ENCODE assay signal across 8 cellular contexts in the genomic region with DNA sequence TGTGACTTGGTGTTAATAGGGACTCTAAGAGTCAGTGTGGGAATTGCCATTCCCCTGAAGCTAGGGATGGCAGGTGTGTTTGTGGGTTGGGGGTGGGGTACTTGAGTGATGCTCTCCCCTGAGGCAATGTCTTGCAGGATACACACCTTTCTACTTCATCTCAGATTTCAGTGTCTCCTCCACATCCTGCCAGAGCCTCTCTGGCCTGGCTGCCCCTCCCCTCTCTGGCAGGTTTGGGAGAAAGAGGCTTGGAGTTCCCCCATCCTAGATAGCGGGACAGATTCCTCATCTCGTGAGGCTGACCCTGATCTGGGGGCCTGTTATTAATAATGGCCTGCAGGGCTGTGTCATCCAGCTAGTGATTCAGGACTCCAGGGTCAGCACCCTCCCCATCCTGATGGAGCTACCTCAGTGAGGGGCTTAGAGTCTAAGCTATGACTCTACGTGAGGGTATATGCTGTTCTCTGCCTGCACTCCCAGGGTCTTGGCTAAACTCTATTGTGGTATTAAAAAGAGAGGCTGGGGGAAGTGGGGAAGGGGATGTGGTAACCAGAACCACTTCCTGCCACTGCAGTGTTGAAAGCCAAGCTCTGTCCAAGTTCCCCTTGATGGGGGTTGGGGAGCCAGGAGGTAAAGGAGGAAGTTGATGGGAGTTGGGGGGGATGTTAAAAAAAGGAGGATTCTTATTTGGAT. TPM values are rescaled to one million over a fixed set of nuclear protein-coding genes. Genes with fewer than 3 reads are reported as not detected.
DNase-seq lines count a peak whose midpoint lies in the region; ATAC-seq and TF ChIP-seq lines count a peak whose summit lies in the region.

No MANE protein-coding gene starts in this region.

- no peak for ATAC-seq in HG02571 (IDR thresholded peaks at IDR 0.05; ENCODE audit: unreplicated experiment)

- TF ChIP-seq POLR2A in erythroblast (IDR thresholded peaks at IDR 0.05; ENCODE audit: low read length), result no peak

- DNase-seq in C1 segment of cervical spinal cord (lab: John Stamatoyannopoulos, UW), result peak in 9 of 14 donors; percentile 11 to 50 (median 27)
- DNase-seq in HT1080 (ENCODE audit: low read depth), result peak; percentile 87
- peak; percentile 80 for DNase-seq in UCSD-AML1 (lab: John Stamatoyannopoulos, UW; ENCODE audit: unreplicated experiment)
- DNase-seq in islet precursor cell, result peak; percentile 95
- no peak for DNase-seq in NCI-H774 (lab: John Stamatoyannopoulos, UW)
- no peak for DNase-seq in erythroblast (lab: John Stamatoyannopoulos, UW)
- no peak for DNase-seq in putamen (ENCODE audit: low spot score)

RNA-seq across cellular contexts. Expression of a gene that starts 3.7 kb away (rescaled TPM):
- total RNA-seq in HT1080 (2014; rRNA removed; shearing (Covaris generic)), result 19.4 and 24.4 TPM in 2 replicates
- polyA plus RNA-seq in HT1080 (2015; cell fraction: cytosol; rRNA removed), result 0.06 and 0.11 TPM in 2 replicates
- 0.79 and 0.94 TPM in 2 replicates for polyA plus RNA-seq in HT1080 (2015; cell fraction: nucleus; rRNA removed)

RNA-seq across cellular contexts. Expression of a gene that starts 24.1 kb away (rescaled TPM):
- 1.3 and 5.1 TPM in 2 replicates for total RNA-seq in HT1080 (2014; rRNA removed; shearing (Covaris generic))
- 3.2 and 4.1 TPM in 2 replicates for polyA plus RNA-seq in HT1080 (2015; cell fraction: cytosol; rRNA removed)
- polyA plus RNA-seq in HT1080 (2015; cell fraction: nucleus; rRNA removed), result 0.12 and 1.5 TPM in 2 replicates

RNA-seq across cellular contexts. Expression of a gene that starts 33.0 kb away (rescaled TPM):
- 13.6 and 18.0 TPM in 2 replicates for total RNA-seq in HT1080 (2014; rRNA removed; shearing (Covaris generic))
- 10.1 and 10.5 TPM in 2 replicates for polyA plus RNA-seq in HT1080 (2015; cell fraction: cytosol; rRNA removed)
- 35.0 and 42.8 TPM in 2 replicates for polyA plus RNA-seq in HT1080 (2015; cell fraction: nucleus; rRNA removed)

Comparison
In these comparisons a context has a peak if more than half of its experiments do, and no peak if none do; other contexts are left out.
1. DNase-seq: peak in C1 segment of cervical spinal cord (9 of 14), HT1080 (single experiment), UCSD-AML1 (single experiment) and islet precursor cell (single experiment); none in NCI-H774 (single experiment), erythroblast (0 of 2) and putamen (single experiment).